ENCODE assay signal across 28 cellular contexts in genomic region chr4:85776091-85776490, GRCh38.
DNase-seq lines count a peak whose midpoint lies in the region; ATAC-seq and TF ChIP-seq lines count a peak whose summit lies in the region.
"Had no signal": no experiment of that assay in that cellular context is flagged by ENCODE, and none has a peak within 500 bp of the region (broad histone marks: within the 10 kb centered on the region; RNA-seq: fewer than 3 reads in every experiment).

No MANE protein-coding gene starts in this region.

- ATAC-seq in HG03565 (IDR thresholded peaks at IDR 0.05; ENCODE audit: unreplicated experiment), result no peak
- no peak for ATAC-seq in left lobe of liver
- ATAC-seq: heart left ventricle, K562, left lung, natural killer cell, Panc1, pancreas, T-helper 17 cell had no signal

- peak overlapping the region; percentile 17; the same call in 1 of the 2 replicates for H3K4me2 ChIP-seq in PC-9

- no TSS peak for BruUV-seq in PC-9 (replicated peaks; lab: Mats Ljungman, UMichigan)

- H2AFZ ChIP-seq in ACC112 (ENCODE audit: low read length, unreplicated experiment), result no peak overlapping the region
- H2AFZ ChIP-seq in PC-9, result no peak overlapping the region

- H3K27ac Mint-ChIP-seq in nephron, result peak overlapping the region; percentile 80 to 92 (median 85)
- H3K27ac Mint-ChIP-seq: natural killer cell, T-helper 17 cell had no signal

- no peaks in the 10 kb centered on the region for H3F3A ChIP-seq in PC-9 (ENCODE audit: insufficient read depth, low read depth)

- H3K4me1 Mint-ChIP-seq in nephron, result peaks cover 57% of the 10 kb centered on the region
- H3K4me1 Mint-ChIP-seq: central memory CD8-positive, alpha-beta T cell; natural killer cell; T-helper 17 cell had no signal

- intact Hi-C loops in PC-9 (cut with micrococcal nuclease; ENCODE audit: unreplicated experiment), result no loop called here

- H4K20me1 ChIP-seq in PC-9 (ENCODE audit: insufficient read depth), result no peaks in the 10 kb centered on the region

- H3K27ac ChIP-seq in ACC112 (ENCODE audit: low read depth, low read length) (peak overlapping the region; percentile 92), PC-9 (peak overlapping the region; percentile 37)
- H3K27ac ChIP-seq: left lung, pancreas, SJCRH30, transverse colon had no signal

- POLR2A ChIA-PET in PC-9 (lab: Charles Lee; ENCODE audit: unreplicated experiment), result interaction anchor here (0.6 kb wide), 1 partner anchor 32 kb away, joined by 3 read pairs; no protein-coding TSS in a partner anchor

- H3K9me3 ChIP-seq in PC-9 (ENCODE audit: insufficient read depth, low read depth), result peaks cover 4% of the 10 kb centered on the region; the same call in 1 of the 2 replicates
- no peaks in the 10 kb centered on the region for H3K9me3 ChIP-seq in MG63
- H3K9me3 ChIP-seq: heart left ventricle, left lung, pancreas, right atrium auricular region, SJCRH30, transverse colon had no signal

- H3K36me3 Mint-ChIP-seq in nephron (ENCODE audit: low read depth), result no peaks in the 10 kb centered on the region
- H3K36me3 Mint-ChIP-seq: natural killer cell had no signal

- H3K9me3 Mint-ChIP-seq in nephron, result no peaks in the 10 kb centered on the region

- peak overlapping the region in 1 of 3 experiments; percentile 12 for H3K4me3 Mint-ChIP-seq in nephron
- H3K4me3 Mint-ChIP-seq: central memory CD8-positive, alpha-beta T cell; natural killer cell; T-helper 17 cell had no signal

- H3K79me2 ChIP-seq in ACC112 (ENCODE audit: control insufficient read depth, insufficient read depth, low read length, unreplicated experiment) (peaks cover 21% of the 10 kb centered on the region), PC-9 (ENCODE audit: low read depth) (no peaks in the 10 kb centered on the region)

- DNase-seq in PC-9 (no peak), dedifferentiated amniotic fluid mesenchymal stem cell (ENCODE audit: extremely low spot score) (peak; percentile 45), MG63 (no peak), SW 1271 (lab: John Stamatoyannopoulos, UW) (no peak), left lobe of liver (ENCODE audit: low spot score) (no peak)
- DNase-seq: activated CD4-positive, alpha-beta T cell treated with anti-CD3 and anti-CD28 coated beads for 4 hours; activated naive CD4-positive, alpha-beta T cell treated with Interleukin-2 at 50 U/mL for 16 hours; activated T-cell treated with anti-CD3 and anti-CD28 coated beads, Interleukin-2, amount 50 U/mL, for 48 hours; AML-193; anterior cingulate cortex; GF-D8; heart left ventricle; left lung; midbrain; natural killer cell; NCI-H146; NCI-H510A; pancreas; T-helper 17 cell; transverse colon had no signal

- H3K36me3 ChIP-seq in ACC112 (ENCODE audit: insufficient read depth, low read length) (no peaks in the 10 kb centered on the region), PC-9 (ENCODE audit: low read depth) (no peaks in the 10 kb centered on the region), MG63 (no peaks in the 10 kb centered on the region)
- H3K36me3 ChIP-seq: heart left ventricle, left lung, pancreas, right atrium auricular region, SJCRH30, transverse colon had no signal

- H3K9me2 ChIP-seq in PC-9 (ENCODE audit: insufficient read depth), result no peaks in the 10 kb centered on the region

- H3K27me3 ChIP-seq in ACC112 (ENCODE audit: insufficient read depth, low read length) (no peaks in the 10 kb centered on the region), PC-9 (ENCODE audit: insufficient read depth, low read depth) (no peaks in the 10 kb centered on the region), MG63 (no peaks in the 10 kb centered on the region)
- H3K27me3 ChIP-seq: heart left ventricle, left lung, pancreas, right atrium auricular region, SJCRH30, transverse colon had no signal

- TF ChIP-seq CTCF in PC-9 (conservative IDR thresholded peaks at IDR 0.05) (no peak), nephron (IDR thresholded peaks at IDR 0.05; ENCODE audit: unreplicated experiment in 3 of 3) (no peak)

- CTCF ChIA-PET in PC-9 (lab: Charles Lee), result no interaction called here

- H3K4me3 ChIP-seq in ACC112 (ENCODE audit: low read depth, low read length) (peak overlapping the region; percentile 47; the same call in 1 of the 2 replicates), PC-9 (no peak overlapping the region), MG63 (no peak overlapping the region)
- H3K4me3 ChIP-seq: heart left ventricle, K562, left lung, pancreas, right atrium auricular region, SJCRH30, transverse colon had no signal

- no peaks in the 10 kb centered on the region for H3K27me3 Mint-ChIP-seq in nephron (ENCODE audit: low read depth)
- H3K27me3 Mint-ChIP-seq: central memory CD8-positive, alpha-beta T cell; T-helper 17 cell had no signal

- H3K4me1 ChIP-seq in ACC112 (ENCODE audit: control insufficient read depth, insufficient read depth, low read length, unreplicated experiment) (peaks cover 32% of the 10 kb centered on the region), PC-9 (replicated peaks; ENCODE audit: insufficient read depth) (peaks cover 11% of the 10 kb centered on the region; the same call in 1 of the 2 replicates)
